ENCODE assay signal across 17 cellular contexts in genomic region chr4:5754529-5754881, GRCh38.
"Had no signal": no experiment of that assay in that cellular context is flagged by ENCODE, and none has a peak within 500 bp of the region (broad histone marks: within the 10 kb centered on the region; RNA-seq: fewer than 3 reads in every experiment).

No MANE protein-coding gene starts in this region.

- H3K4me3 ChIP-seq: coronary artery, gastroesophageal sphincter, heart left ventricle, skin epidermis, suprapubic skin had no signal

- H3K4me1 Mint-ChIP-seq: stimulated activated naive CD8-positive, alpha-beta T cell treated with anti-CD3 and anti-CD28 coated beads, Interleukin-15, amount 100 ng/mL, for 72 hours had no signal

- H3K36me3 ChIP-seq: neutrophil had no signal

- H3K27ac Mint-ChIP-seq: activated CD4-positive, alpha-beta T cell treated with anti-CD3 and anti-CD28 coated beads, Interleukin-2, amount 10 ng/mL, durations not matched to agents 24 days and 14 days; activated CD8-positive, alpha-beta T cell treated with anti-CD3 and anti-CD28 coated beads for 36 hours; activated naive CD8-positive, alpha-beta T cell treated with anti-CD3 and anti-CD28 coated beads for 36 hours; activated T-helper 17 cell treated with anti-CD3 and anti-CD28 coated beads, Interleukin-2, amount 50 U/mL, for 72 hours; natural killer cell treated with Interleukin-12 subunit alpha and Interleukin-12 subunit beta and Interleukin-15 and Interleukin-18, amount 100 ng/mL, for 72 hours; stimulated activated naive CD8-positive, alpha-beta T cell treated with anti-CD3 and anti-CD28 coated beads, Interleukin-15, amount 100 ng/mL, for 72 hours had no signal

- ATAC-seq: activated CD8-positive, alpha-beta T cell treated with anti-CD3 and anti-CD28 coated beads for 36 hours; gastroesophageal sphincter; heart left ventricle; natural killer cell treated with Interleukin-12 subunit alpha and Interleukin-12 subunit beta and Interleukin-15 and Interleukin-18, amount 100 ng/mL, for 72 hours; stimulated activated naive CD8-positive, alpha-beta T cell treated with anti-CD3 and anti-CD28 coated beads, Interleukin-15, amount 100 ng/mL, for 72 hours had no signal

- H3K27me3 Mint-ChIP-seq: activated CD4-positive, alpha-beta T cell treated with anti-CD3 and anti-CD28 coated beads, Interleukin-2, amount 10 ng/mL, durations not matched to agents 24 days and 14 days; activated CD8-positive, alpha-beta T cell treated with anti-CD3 and anti-CD28 coated beads for 36 hours; activated naive CD8-positive, alpha-beta T cell treated with anti-CD3 and anti-CD28 coated beads for 36 hours; activated T-helper 17 cell treated with anti-CD3 and anti-CD28 coated beads, Interleukin-2, amount 50 U/mL, for 72 hours; natural killer cell treated with Interleukin-12 subunit alpha and Interleukin-12 subunit beta and Interleukin-15 and Interleukin-18, amount 100 ng/mL, for 72 hours had no signal

- H3K4me3 Mint-ChIP-seq: activated CD4-positive, alpha-beta T cell treated with anti-CD3 and anti-CD28 coated beads, Interleukin-2, amount 10 ng/mL, durations not matched to agents 24 days and 14 days; activated CD8-positive, alpha-beta T cell treated with anti-CD3 and anti-CD28 coated beads for 36 hours; activated naive CD8-positive, alpha-beta T cell treated with anti-CD3 and anti-CD28 coated beads for 36 hours; activated T-helper 17 cell treated with anti-CD3 and anti-CD28 coated beads, Interleukin-2, amount 50 U/mL, for 72 hours; natural killer cell treated with Interleukin-12 subunit alpha and Interleukin-12 subunit beta and Interleukin-15 and Interleukin-18, amount 100 ng/mL, for 72 hours; stimulated activated naive CD8-positive, alpha-beta T cell treated with anti-CD3 and anti-CD28 coated beads, Interleukin-15, amount 100 ng/mL, for 72 hours had no signal

- H3K9me3 Mint-ChIP-seq: activated CD4-positive, alpha-beta T cell treated with anti-CD3 and anti-CD28 coated beads, Interleukin-2, amount 10 ng/mL, durations not matched to agents 24 days and 14 days; activated CD8-positive, alpha-beta T cell treated with anti-CD3 and anti-CD28 coated beads for 36 hours; activated naive CD8-positive, alpha-beta T cell treated with anti-CD3 and anti-CD28 coated beads for 36 hours; activated T-helper 17 cell treated with anti-CD3 and anti-CD28 coated beads, Interleukin-2, amount 50 U/mL, for 72 hours; natural killer cell treated with Interleukin-12 subunit alpha and Interleukin-12 subunit beta and Interleukin-15 and Interleukin-18, amount 100 ng/mL, for 72 hours had no signal

- H3K4me1 ChIP-seq: gastroesophageal sphincter, heart left ventricle had no signal

- H3K27ac ChIP-seq: coronary artery, gastroesophageal sphincter, heart left ventricle, neutrophil, suprapubic skin had no signal

- H3K27me3 ChIP-seq: gastroesophageal sphincter, heart left ventricle, neutrophil, suprapubic skin had no signal

- H3K36me3 Mint-ChIP-seq: activated naive CD8-positive, alpha-beta T cell treated with anti-CD3 and anti-CD28 coated beads for 36 hours; natural killer cell treated with Interleukin-12 subunit alpha and Interleukin-12 subunit beta and Interleukin-15 and Interleukin-18, amount 100 ng/mL, for 72 hours had no signal

- H3K9me3 ChIP-seq: heart left ventricle, neutrophil, suprapubic skin had no signal

- DNase-seq: activated CD4-positive, alpha-beta T cell treated with anti-CD3 and anti-CD28 coated beads, Interleukin-2, amount 10 ng/mL, durations not matched to agents 24 days and 14 days; activated CD8-positive, alpha-beta T cell treated with anti-CD3 and anti-CD28 coated beads for 36 hours; activated naive CD4-positive, alpha-beta T cell; activated naive CD8-positive, alpha-beta T cell treated with anti-CD3 and anti-CD28 coated beads for 36 hours; activated T-cell treated with anti-CD3 and anti-CD28 coated beads, Interleukin-2, amount 50 U/mL, for 1 hour; heart left ventricle; retina; stimulated activated naive CD8-positive, alpha-beta T cell treated with anti-CD3 and anti-CD28 coated beads, Interleukin-15, amount 100 ng/mL, for 72 hours; T-helper 1 cell; T1000 had no signal
